ENCODE assay signal across 15 cellular contexts in genomic region chr21:42839271-42840231, GRCh38. TPM values are rescaled to one million over a fixed set of nuclear protein-coding genes. Genes with fewer than 3 reads are reported as not detected.
DNase-seq lines count a peak whose midpoint lies in the region; ATAC-seq and TF ChIP-seq lines count a peak whose summit lies in the region.
"Had no signal": no experiment of that assay in that cellular context is flagged by ENCODE, and none has a peak within 500 bp of the region (broad histone marks: within the 10 kb centered on the region; RNA-seq: fewer than 3 reads in every experiment).

No MANE protein-coding gene starts in this region.

- H3K4me3 ChIP-seq in Peyer's patch: no peak overlapping the region
- no peak overlapping the region for H3K4me3 ChIP-seq in suprapubic skin
- no peak overlapping the region for H3K4me3 ChIP-seq in trophoblast cell (ENCODE audit: low read depth, low read length)
- H3K4me3 ChIP-seq: hepatocyte, MG63, upper lobe of left lung had no signal

- no peaks in the 10 kb centered on the region for H3K9me3 Mint-ChIP-seq in activated naive CD8-positive, alpha-beta T cell treated with anti-CD3 and anti-CD28 coated beads, Interleukin-2, amount 10 ng/mL, durations not matched to agents 7 days and 5 days
- no peaks in the 10 kb centered on the region for H3K9me3 Mint-ChIP-seq in activated naive CD8-positive, alpha-beta T cell treated with anti-CD3 and anti-CD28 coated beads for 36 hours

- H3K27me3 ChIP-seq in Peyer's patch (no peaks in the 10 kb centered on the region), suprapubic skin (no peaks in the 10 kb centered on the region), trophoblast cell (ENCODE audit: insufficient read depth, low read length) (no peaks in the 10 kb centered on the region)
- H3K27me3 ChIP-seq: hepatocyte, MG63, upper lobe of left lung had no signal

- no peak overlapping the region for H3K14ac ChIP-seq in trophoblast cell (ENCODE audit: low read length)

- H2AK5ac ChIP-seq in trophoblast cell (ENCODE audit: low read length): no peak overlapping the region

- TF ChIP-seq CTCF in Peyer's patch (IDR thresholded peaks at IDR 0.05) (no peak), suprapubic skin (IDR thresholded peaks at IDR 0.05) (no peak)

- H3K36me3 ChIP-seq in Peyer's patch (peaks cover 0 to 35% (median 0%) of the 10 kb centered on the region in 3 donors), suprapubic skin (peaks cover 52% of the 10 kb centered on the region), trophoblast cell (ENCODE audit: control insufficient read depth in 1 of 2, insufficient read depth in 2 of 2, low read length in 2 of 2) (peaks cover 34 to 38% of the 10 kb centered on the region in 2 experiments)

- no peak overlapping the region for H4K91ac ChIP-seq in trophoblast cell (ENCODE audit: low read depth, low read length)

- H3K27me3 Mint-ChIP-seq in activated naive CD8-positive, alpha-beta T cell treated with anti-CD3 and anti-CD28 coated beads, Interleukin-2, amount 10 ng/mL, durations not matched to agents 7 days and 5 days: no peaks in the 10 kb centered on the region
- no peaks in the 10 kb centered on the region for H3K27me3 Mint-ChIP-seq in activated naive CD8-positive, alpha-beta T cell treated with anti-CD3 and anti-CD28 coated beads for 36 hours

- H2BK5ac ChIP-seq in trophoblast cell (ENCODE audit: low read depth, low read length, poor library complexity): no peak overlapping the region

- H3K27ac ChIP-seq in Peyer's patch (no peak overlapping the region), suprapubic skin (no peak overlapping the region), trophoblast cell (ENCODE audit: low read depth, low read length) (no peak overlapping the region)
- H3K27ac ChIP-seq: hepatocyte, upper lobe of left lung had no signal

- 83% methylated on average over 13 of the region's 29 CpGs for WGBS in suprapubic skin
- 100% methylated on average over 1 of the region's 29 CpGs for WGBS in trophoblast cell (ENCODE audit: extremely low coverage, insufficient coverage, insufficient read length)

- no peak overlapping the region for H3K4ac ChIP-seq in trophoblast cell (ENCODE audit: low read depth, low read length)

- peaks cover 4% of the 10 kb centered on the region for H3K4me1 Mint-ChIP-seq in activated naive CD8-positive, alpha-beta T cell treated with anti-CD3 and anti-CD28 coated beads, Interleukin-2, amount 10 ng/mL, durations not matched to agents 7 days and 5 days
- H3K4me1 Mint-ChIP-seq in activated naive CD8-positive, alpha-beta T cell treated with anti-CD3 and anti-CD28 coated beads for 36 hours: peaks cover 5% of the 10 kb centered on the region

- no peak overlapping the region for H3K4me2 ChIP-seq in trophoblast cell (ENCODE audit: low read length)
- H3K4me2 ChIP-seq: hepatocyte had no signal

- peak; percentile 29 for DNase-seq in activated naive CD8-positive, alpha-beta T cell treated with anti-CD3 and anti-CD28 coated beads, Interleukin-2, amount 10 ng/mL, durations not matched to agents 7 days and 5 days
- DNase-seq in activated naive CD8-positive, alpha-beta T cell treated with anti-CD3 and anti-CD28 coated beads for 36 hours: no peak
- DNase-seq in Peyer's patch: peak in 2 of 3 donors; percentile 34 to 41
- DNase-seq in left ventricle myocardium superior: peak; percentile 16
- peak; percentile 45 to 57 for DNase-seq in suprapubic skin (ENCODE audit: low spot score in 2 of 2)
- DNase-seq in NCI-H2227 (lab: John Stamatoyannopoulos, UW; ENCODE audit: unreplicated experiment): no peak
- no peak for DNase-seq in trophoblast cell
- DNase-seq: MG63; NCI-H2029 treated with DMSO at 0.1 percent for 48 hours; NCI-H526 treated with DMSO at 0.1 percent for 48 hours; stimulated activated CD4-positive, alpha-beta T cell treated with anti-CD3 and anti-CD28 coated beads, Interleukin-2, amount 100 ng/mL, for 48 hours; T-helper 1 cell had no signal

- H3K23ac ChIP-seq in trophoblast cell (ENCODE audit: low read length): no peak overlapping the region

- peaks cover 7% of the 10 kb centered on the region for H3K36me3 Mint-ChIP-seq in activated naive CD8-positive, alpha-beta T cell treated with anti-CD3 and anti-CD28 coated beads, Interleukin-2, amount 10 ng/mL, durations not matched to agents 7 days and 5 days
- peaks cover 25% of the 10 kb centered on the region for H3K36me3 Mint-ChIP-seq in activated naive CD8-positive, alpha-beta T cell treated with anti-CD3 and anti-CD28 coated beads for 36 hours

- H2AFZ ChIP-seq in trophoblast cell (ENCODE audit: insufficient read depth, low read length, poor library complexity): no peak overlapping the region
- H2AFZ ChIP-seq: hepatocyte had no signal

- H3K4me1 ChIP-seq in Peyer's patch: no peaks in the 10 kb centered on the region
- H3K4me1 ChIP-seq in suprapubic skin: peaks cover under 1% of the 10 kb centered on the region
- no peaks in the 10 kb centered on the region for H3K4me1 ChIP-seq in trophoblast cell (ENCODE audit: control insufficient read depth in 1 of 2, insufficient read depth in 2 of 2, low read length in 2 of 2)

- ATAC-seq in activated naive CD8-positive, alpha-beta T cell treated with anti-CD3 and anti-CD28 coated beads, Interleukin-2, amount 10 ng/mL, durations not matched to agents 7 days and 5 days (ENCODE audit: low read depth): no peak
- no peak for ATAC-seq in left ventricle myocardium superior
- no peak for ATAC-seq in HG02852 (IDR thresholded peaks at IDR 0.05; ENCODE audit: unreplicated experiment)

- H3K9me3 ChIP-seq in Peyer's patch (no peaks in the 10 kb centered on the region), suprapubic skin (no peaks in the 10 kb centered on the region), trophoblast cell (ENCODE audit: insufficient read depth, low read depth, low read length) (peaks cover 8% of the 10 kb centered on the region)
- H3K9me3 ChIP-seq: MG63, upper lobe of left lung had no signal

- H4K8ac ChIP-seq in trophoblast cell (ENCODE audit: low read depth, low read length): no peak overlapping the region

- no peak for TF ChIP-seq POLR2A in Peyer's patch (IDR thresholded peaks at IDR 0.05)
- no peak for TF ChIP-seq POLR2A in suprapubic skin (IDR thresholded peaks at IDR 0.05)

- H3K9ac ChIP-seq in trophoblast cell (ENCODE audit: low read length): no peak overlapping the region

- peak overlapping the region; percentile 11 for H3K4me3 Mint-ChIP-seq in activated naive CD8-positive, alpha-beta T cell treated with anti-CD3 and anti-CD28 coated beads, Interleukin-2, amount 10 ng/mL, durations not matched to agents 7 days and 5 days
- no peak overlapping the region for H3K4me3 Mint-ChIP-seq in activated naive CD8-positive, alpha-beta T cell treated with anti-CD3 and anti-CD28 coated beads for 36 hours

- H3K18ac ChIP-seq in trophoblast cell (ENCODE audit: low read length): no peak overlapping the region

- H4K12ac ChIP-seq in trophoblast cell (ENCODE audit: low read depth, low read length): no peak overlapping the region

- no peak overlapping the region for H2BK120ac ChIP-seq in trophoblast cell (ENCODE audit: insufficient read depth, low read length, poor library complexity)

- H3K27ac Mint-ChIP-seq in activated naive CD8-positive, alpha-beta T cell treated with anti-CD3 and anti-CD28 coated beads, Interleukin-2, amount 10 ng/mL, durations not matched to agents 7 days and 5 days: peak overlapping the region; percentile 24
- H3K27ac Mint-ChIP-seq in activated naive CD8-positive, alpha-beta T cell treated with anti-CD3 and anti-CD28 coated beads for 36 hours: no peak overlapping the region

- no peak overlapping the region for H2BK12ac ChIP-seq in trophoblast cell (ENCODE audit: low read length)

- no peak for TF ChIP-seq EP300 in suprapubic skin (IDR thresholded peaks at IDR 0.05)

- H3K79me1 ChIP-seq in trophoblast cell (ENCODE audit: low read length): no peaks in the 10 kb centered on the region

- intact Hi-C loops in left ventricle myocardium superior (cut with micrococcal nuclease): no loop called here

- no peaks in the 10 kb centered on the region for H3K79me2 ChIP-seq in trophoblast cell (ENCODE audit: control insufficient read depth, insufficient read depth, low read length, poor library complexity)
- H3K79me2 ChIP-seq: hepatocyte had no signal

- POLR2A ChIA-PET in activated naive CD8-positive, alpha-beta T cell treated with anti-CD3 and anti-CD28 coated beads, Interleukin-2, amount 10 ng/mL, durations not matched to agents 7 days and 5 days (lab: Charles Lee): no interaction called here

RNA-seq across cellular contexts. Expression of gene WDR4, which starts 39.8 kb away (rescaled TPM):
- 10 to 100 TPM; 27.2 to 28.5 TPM for total RNA-seq in activated naive CD8-positive, alpha-beta T cell treated with anti-CD3 and anti-CD28 coated beads, Interleukin-2, amount 10 ng/mL, durations not matched to agents 7 days and 5 days
- total RNA-seq in activated naive CD8-positive, alpha-beta T cell treated with anti-CD3 and anti-CD28 coated beads for 36 hours: 10 to 100 TPM; 54.0 to 56.7 TPM
- total RNA-seq in Peyer's patch (10 to 100 TPM; 12.8 to 51.2 (median 26.3) TPM), left ventricle myocardium superior (4.8 TPM), suprapubic skin (10 to 100 TPM; 10.1 to 18.7 (median 14.1) TPM)
- polyA plus RNA-seq in trophoblast cell (2013): 9.7 and 10.0 TPM in 2 replicates

RNA-seq across cellular contexts. Expression of gene NDUFV3, which starts 53.6 kb away (rescaled TPM):
- 10 to 100 TPM; 27.1 to 30.5 TPM for total RNA-seq in activated naive CD8-positive, alpha-beta T cell treated with anti-CD3 and anti-CD28 coated beads, Interleukin-2, amount 10 ng/mL, durations not matched to agents 7 days and 5 days
- 10 to 100 TPM; 34.2 to 34.3 TPM for total RNA-seq in activated naive CD8-positive, alpha-beta T cell treated with anti-CD3 and anti-CD28 coated beads for 36 hours
- total RNA-seq in Peyer's patch: 10 to 100 TPM; 32.9 to 73.4 (median 54.9) TPM
- total RNA-seq in left ventricle myocardium superior: 59.3 TPM
- 10 to 100 TPM; 44.1 to 69.3 (median 60.0) TPM for total RNA-seq in suprapubic skin
- polyA plus RNA-seq in trophoblast cell (2013): 27.2 and 27.8 TPM in 2 replicates

Comparison
In these comparisons a context has a peak if more than half of its experiments do, and no peak if none do; other contexts are left out.
1. DNase-seq: peak in activated naive CD8-positive, alpha-beta T cell treated with anti-CD3 and anti-CD28 coated beads, Interleukin-2, amount 10 ng/mL, durations not matched to agents 7 days and 5 days (single experiment), Peyer's patch (2 of 3), left ventricle myocardium superior (single experiment) and suprapubic skin (2 of 2); none in activated naive CD8-positive, alpha-beta T cell treated with anti-CD3 and anti-CD28 coated beads for 36 hours (single experiment), NCI-H2227 (single experiment) and trophoblast cell (0 of 2).